ENCODE assay signal across 11 cellular contexts in genomic region chr11:102448869-102449224, GRCh38. TPM values are rescaled to one million over a fixed set of nuclear protein-coding genes. Genes with fewer than 3 reads are reported as not detected.
DNase-seq lines count a peak whose midpoint lies in the region; ATAC-seq, FAIRE-seq and TF ChIP-seq lines count a peak whose summit lies in the region.
"Had no signal": no experiment of that assay in that cellular context is flagged by ENCODE, and none has a peak within 500 bp of the region (broad histone marks: within the 10 kb centered on the region; RNA-seq: fewer than 3 reads in every experiment).

No MANE protein-coding gene starts in this region.

- no peaks in the 10 kb centered on the region for H3K9me3 ChIP-seq in A549
- H3K9me3 ChIP-seq in liver (ENCODE audit: control insufficient read depth in 4 of 4, low read length in 3 of 4), result no peaks in the 10 kb centered on the region
- no peaks in the 10 kb centered on the region for H3K9me3 ChIP-seq in PC-3 (ENCODE audit: low read length)

- H2AFZ ChIP-seq in PC-3 (ENCODE audit: low read length), result no peak overlapping the region

- H3K4me3 ChIP-seq in A549 (no peak overlapping the region), liver (ENCODE audit: low read depth in 1 of 3, low read length in 3 of 3) (no peak overlapping the region), PC-3 (ENCODE audit: low read length) (no peak overlapping the region)
- H3K4me3 ChIP-seq in Jurkat, Clone E6-1 (ENCODE audit: low read length), result no peak overlapping the region

- no peak for TF ChIP-seq POLR2A in A549 (IDR thresholded peaks at IDR 0.05; ENCODE audit: low read length)

- H3K36me3 ChIP-seq in liver (ENCODE audit: control insufficient read depth in 4 of 4, insufficient read depth in 3 of 4, low read depth in 1 of 4, low read length in 3 of 4), result peaks cover 0 to 23% (median 19%) of the 10 kb centered on the region in 4 donors
- peaks cover 38% of the 10 kb centered on the region for H3K36me3 ChIP-seq in PC-3 (ENCODE audit: low read depth, low read length)

- intact Hi-C loops in PC-3 (cut with micrococcal nuclease), result no loop called here

- H3K27me3 ChIP-seq in liver (ENCODE audit: control insufficient read depth in 4 of 4, insufficient read depth in 4 of 4, low read length in 3 of 4) (no peaks in the 10 kb centered on the region), PC-3 (ENCODE audit: low read length) (no peaks in the 10 kb centered on the region)

- FAIRE-seq in A549 (lab: Jason Lieb, UNC), result no peak
- FAIRE-seq: H54 had no signal

- no peak for TF ChIP-seq EP300 in A549 (IDR thresholded peaks at IDR 0.05)

- H3K27ac ChIP-seq in A549, result peak overlapping the region in 1 of 2 experiments; percentile 11; a peak in 1 of 6 replicates
- peak overlapping the region; percentile 49 to 62 for H3K27ac ChIP-seq in liver (ENCODE audit: low read depth in 1 of 2, low read length in 2 of 2)
- no peak overlapping the region for H3K27ac ChIP-seq in PC-3 (ENCODE audit: low read length)
- H3K27ac ChIP-seq: C4-2B had no signal

- no peaks in the 10 kb centered on the region for H3K9me2 ChIP-seq in PC-3 (replicated peaks; ENCODE audit: low read length)

- TF ChIP-seq RAD21 in A549 (conservative IDR thresholded peaks at IDR 0.05 in 1 of 2, IDR thresholded peaks at IDR 0.05 in 1 of 2) (no peak), liver (IDR thresholded peaks at IDR 0.05) (no peak)

- no peaks in the 10 kb centered on the region for H3F3A ChIP-seq in PC-3 (ENCODE audit: low read length, unreplicated experiment)

- POLR2A ChIA-PET in A549 (lab: Yijun Ruan, JAX) (no interaction called here), PC-3 (lab: Charles Lee; ENCODE audit: unreplicated experiment) (no interaction called here)

- H3K79me2 ChIP-seq in PC-3 (ENCODE audit: low read length), result peaks cover 95% of the 10 kb centered on the region

- peaks cover 61% of the 10 kb centered on the region for H3K4me1 ChIP-seq in A549
- peaks cover 2 to 46% (median 35%) of the 10 kb centered on the region in 4 donors for H3K4me1 ChIP-seq in liver (ENCODE audit: control insufficient read depth in 4 of 4, insufficient read depth in 4 of 4, low read length in 3 of 4)
- H3K4me1 ChIP-seq in PC-3 (ENCODE audit: insufficient read depth, low read length), result peaks cover 46% of the 10 kb centered on the region

- peak overlapping the region; percentile 90; the same call in 2 of the 3 replicates for H3K4me2 ChIP-seq in A549
- H3K4me2 ChIP-seq in PC-3 (ENCODE audit: low read length), result no peak overlapping the region

- H4K20me1 ChIP-seq in PC-3 (ENCODE audit: low read length), result peaks cover 43% of the 10 kb centered on the region

- no TSS peak for BruUV-seq in PC-3 (replicated peaks; lab: Mats Ljungman, UMichigan)

- CTCF ChIA-PET in A549 (lab: Yijun Ruan, JAX) (interaction anchor here (0.6 kb wide), 1 partner anchor 608 kb away, joined by 3 read pairs; no protein-coding TSS in a partner anchor), PC-3 (lab: Charles Lee) (no interaction called here)

- TF ChIP-seq CTCF in A549 (IDR thresholded peaks at IDR 0.05), result no peak
- TF ChIP-seq CTCF in liver (IDR thresholded peaks at IDR 0.05; ENCODE audit: low read depth, low read length, missing input control), result no peak
- TF ChIP-seq CTCF in PC-3 (conservative IDR thresholded peaks at IDR 0.05; ENCODE audit: low read depth, low read length), result no peak

- DNase-seq in A549 (ENCODE audit: low read depth in 1 of 2, low spot score in 1 of 2), result no peak
- peak; percentile 26 for DNase-seq in Jurkat, Clone E6-1 (ENCODE audit: low read depth, low spot score)
- DNase-seq in UCSD-AML1 (lab: John Stamatoyannopoulos, UW; ENCODE audit: unreplicated experiment), result peak; percentile 13
- no peak for DNase-seq in ecto neural progenitor cell (ENCODE audit: low spot score)
- no peak for DNase-seq in PC-3
- no peak for DNase-seq in NCI-H69 (lab: John Stamatoyannopoulos, UW)
- DNase-seq in NCI-H2029 treated with DMSO at 0.1 percent for 48 hours (lab: John Stamatoyannopoulos, UW), result no peak
- DNase-seq: left colon had no signal

- 64% methylated on average over 2 of the region's 2 CpGs for WGBS in A549 (ENCODE audit: missing lambda C conversion rate)
- 23% methylated on average over 2 of the region's 2 CpGs for WGBS in liver

- ATAC-seq in A549 (no peak), PC-3 (no peak)
- ATAC-seq: left colon had no signal

- peak overlapping the region in 1 of 2 donors; percentile 65 for H3K9ac ChIP-seq in liver (ENCODE audit: low read depth in 1 of 2, low read length in 2 of 2)
- no peak overlapping the region for H3K9ac ChIP-seq in PC-3 (ENCODE audit: low read length)

TF ChIP-seq in A549, 52 proteins besides CTCF, POLR2A, EP300 and RAD21 (continues in another document):
- no peak for TF ChIP-seq NR3C1 (IDR thresholded peaks at IDR 0.05)
- no peak for TF ChIP-seq GATA3 (IDR thresholded peaks at IDR 0.05; ENCODE audit: borderline replicate concordance)
- TF ChIP-seq E2F6 (IDR thresholded peaks at IDR 0.05; ENCODE audit: borderline replicate concordance, low read depth), result no peak
- no peak for TF ChIP-seq USF2 (IDR thresholded peaks at IDR 0.05)
- TF ChIP-seq FOSB (CRISPR knock-in tag; IDR thresholded peaks at IDR 0.05), result no peak
- no peak for TF ChIP-seq ZNF302 (CRISPR knock-in tag; IDR thresholded peaks at IDR 0.05)

TF ChIP-seq in liver, 16 proteins besides CTCF, POLR2A, EP300 and RAD21:
- TF ChIP-seq YY1 (IDR thresholded peaks at IDR 0.05) (no peak), ATF3 (IDR thresholded peaks at IDR 0.05) (no peak), RXRA (IDR thresholded peaks at IDR 0.05) (peak; percentile 20 to 24), FOXA2 (IDR thresholded peaks at IDR 0.05) (no peak), EGR1 (IDR thresholded peaks at IDR 0.05; ENCODE audit: low read depth in 2 of 2) (no peak), MAX (IDR thresholded peaks at IDR 0.05) (no peak), HNF4A (conservative IDR thresholded peaks at IDR 0.05) (peak in 1 of 2 donors; percentile 11)
TF ChIP-seq in liver: peak in this region for 2.

RNA-seq across cellular contexts. Expression of gene TMEM123, which starts 3.7 kb away (rescaled TPM):
- polyA plus RNA-seq in A549 (2011; rRNA removed) (432 and 458 TPM in 2 replicates), A549 (2017; fragmentation: RNase III; extraction: RNeasy Plus Mini Kit Qiagen cat#74134 plus additional on column Dnase treatment) (197 to 215 TPM (median 199 TPM) in 3 replicates), liver (100 to 1,000 TPM; 101 to 109 TPM)
- polyA plus RNA-seq in A549 (2012; cell fraction: cytosol; rRNA removed), result 66.4 and 75.8 TPM in 2 replicates
- polyA plus RNA-seq in A549 (2012; cell fraction: nucleus; rRNA removed), result 17.6 and 18.7 TPM in 2 replicates
- polyA minus RNA-seq in A549 (2011; rRNA and poly(A)+ RNA removed), result 159 and 220 TPM in 2 replicates
- 148 TPM for polyA plus RNA-seq in Jurkat, Clone E6-1 (2012; ENCODE audit: insufficient read depth, insufficient read length)
- total RNA-seq in liver (100 to 1,000 TPM; 105 to 140 TPM), PC-3 (2014; rRNA removed) (136 and 163 TPM in 2 replicates)

Comparison
In these comparisons a context has a peak if more than half of its experiments do, and no peak if none do; other contexts are left out.
1. DNase-seq: peak in Jurkat, Clone E6-1 (single experiment) and UCSD-AML1 (single experiment); none in A549 (0 of 2), ecto neural progenitor cell (single experiment), PC-3 (single experiment), NCI-H69 (single experiment) and NCI-H2029 treated with DMSO at 0.1 percent for 48 hours (single experiment).